11 cellular contexts compared by ENCODE assay signal in genomic region chr5:132488590-132488989, GRCh38. TPM values are rescaled to one million over a fixed set of nuclear protein-coding genes. Genes with fewer than 3 reads are reported as not detected.
A peak's percentile ranks its signal among the peaks of the same experiment; 100 is the strongest.
DNase-seq lines count a peak whose midpoint lies in the region; ATAC-seq, FAIRE-seq and TF ChIP-seq lines count a peak whose summit lies in the region.
"Had no signal": no experiment of that assay in that cellular context is flagged by ENCODE, and none has a peak within 500 bp of the region (broad histone marks: within the 10 kb centered on the region; RNA-seq: fewer than 3 reads in every experiment).

No MANE protein-coding gene starts in this region.

- POLR2A ChIA-PET in CD8-positive, alpha-beta T cell (lab: Charles Lee), result interaction anchor here (0.6 to 10.0 kb wide), 10 partner anchors 12 to 81 kb away, joined by 3 to 391 read pairs (median 48); no protein-coding TSS in a partner anchor

- no peaks in the 10 kb centered on the region for H3K27me3 ChIP-seq in CD8-positive, alpha-beta T cell (ENCODE audit: insufficient read depth, low read length)
- H3K27me3 ChIP-seq in dorsolateral prefrontal cortex, result no peaks in the 10 kb centered on the region
- H3K27me3 ChIP-seq in pancreas, result no peaks in the 10 kb centered on the region
- H3K27me3 ChIP-seq: foreskin keratinocyte had no signal

- no peaks in the 10 kb centered on the region for H3K9me3 Mint-ChIP-seq in CD8-positive, alpha-beta T cell

- intact Hi-C loops in CD8-positive, alpha-beta T cell (cut with DNase I, micrococcal nuclease), result no loop called here
- intact Hi-C loops in dorsolateral prefrontal cortex (cut with DNase I) (no loop called here), pancreas (cut with DNase I) (loop anchor here in 1 of 3 donors (5.0 kb wide), 1 partner anchor 66 kb away; no protein-coding TSS in a partner anchor)

- H3K36me3 Mint-ChIP-seq in CD8-positive, alpha-beta T cell, result peaks cover 67% of the 10 kb centered on the region

- H3K9me3 ChIP-seq in CD8-positive, alpha-beta T cell (ENCODE audit: low read length), result no peaks in the 10 kb centered on the region
- H3K9me3 ChIP-seq in pancreas, result no peaks in the 10 kb centered on the region

- peak overlapping the region; percentile 90 for H3K4me3 ChIP-seq in CD8-positive, alpha-beta T cell (ENCODE audit: low read depth, low read length)
- H3K4me3 ChIP-seq in dorsolateral prefrontal cortex, result peak overlapping the region in 34 of 59 donors; percentile 19 to 90 (median 83)
- H3K4me3 ChIP-seq in pancreas, result peak overlapping the region in 3 of 4 donors; percentile 58 to 89 (median 64)

- peaks cover 74% of the 10 kb centered on the region for H3K4me1 ChIP-seq in CD8-positive, alpha-beta T cell (ENCODE audit: insufficient read depth, low read length)
- peaks cover 0 to 26% (median 24%) of the 10 kb centered on the region in 3 donors for H3K4me1 ChIP-seq in pancreas

- peak in 1 of 7 experiments; percentile 1 for DNase-seq in CD8-positive, alpha-beta T cell
- peak; percentile 18 for DNase-seq in NCI-H69 (lab: John Stamatoyannopoulos, UW)
- DNase-seq in dorsolateral prefrontal cortex, result no peak
- DNase-seq in pancreas, result no peak
- no peak for DNase-seq in substantia nigra (lab: John Stamatoyannopoulos, UW)
- DNase-seq: foreskin keratinocyte; NCI-H2081 treated with DMSO at 0.1 percent for 48 hours; stimulated activated CD4-positive, alpha-beta T cell treated with anti-CD3 and anti-CD28 coated beads, Interleukin-12 subunit alpha, Interleukin-12 subunit beta, amount 100 ng/mL, for 4 hours had no signal

- TF ChIP-seq CTCF in CD8-positive, alpha-beta T cell (IDR thresholded peaks at IDR 0.05), result no peak
- TF ChIP-seq CTCF in dorsolateral prefrontal cortex (IDR thresholded peaks at IDR 0.05 in 54 of 56, conservative IDR thresholded peaks at IDR 0.05 in 2 of 56; ENCODE audit: low read depth in 1 of 56, partially characterized antibody in 56 of 56), result no peak
- TF ChIP-seq CTCF in pancreas (IDR thresholded peaks at IDR 0.05), result no peak

- CTCF ChIA-PET in CD8-positive, alpha-beta T cell (lab: Charles Lee), result interaction anchor here (0.6 to 8.0 kb wide), 13 partner anchors 10 to 101 kb away, joined by 4 to 73 read pairs (median 33); no protein-coding TSS in a partner anchor

- H3K27me3 Mint-ChIP-seq in CD8-positive, alpha-beta T cell (ENCODE audit: low read depth), result no peaks in the 10 kb centered on the region

- peak overlapping the region; percentile 96 for H3K4me3 Mint-ChIP-seq in CD8-positive, alpha-beta T cell

- 32 to 36% methylated on average over 2 of the region's 2 CpGs for WGBS in pancreas, 2 donors

- H3K4me1 Mint-ChIP-seq in CD8-positive, alpha-beta T cell (ENCODE audit: low read depth), result peaks cover 77% of the 10 kb centered on the region

- H3K36me3 ChIP-seq in CD8-positive, alpha-beta T cell (ENCODE audit: insufficient read depth, low read length), result peaks cover 61% of the 10 kb centered on the region
- peaks cover 0 to 31% (median 24%) of the 10 kb centered on the region in 3 donors for H3K36me3 ChIP-seq in pancreas

- H3K27ac Mint-ChIP-seq in CD8-positive, alpha-beta T cell, result peak overlapping the region; percentile 94

- FAIRE-seq in pancreas (lab: Jason Lieb, UNC), result no peak

- peak overlapping the region; percentile 95 for H3K27ac ChIP-seq in CD8-positive, alpha-beta T cell (ENCODE audit: low read depth, low read length)
- peak overlapping the region in 8 of 59 donors; percentile 1 to 96 (median 62) for H3K27ac ChIP-seq in dorsolateral prefrontal cortex
- H3K27ac ChIP-seq in pancreas, result no peak overlapping the region
- no peak overlapping the region for H3K27ac ChIP-seq in substantia nigra (ENCODE audit: low read depth, low read length, poor library complexity, severe bottlenecking)
- H3K27ac ChIP-seq: foreskin keratinocyte had no signal

- ATAC-seq in CD8-positive, alpha-beta T cell, result no peak
- ATAC-seq in pancreas (no peak), HG02870 (IDR thresholded peaks at IDR 0.05; ENCODE audit: unreplicated experiment) (no peak), GM19395 (IDR thresholded peaks at IDR 0.05; ENCODE audit: unreplicated experiment) (no peak), GM19328 (IDR thresholded peaks at IDR 0.05; ENCODE audit: unreplicated experiment) (no peak)
- ATAC-seq: foreskin keratinocyte had no signal

RNA-seq across cellular contexts. Expression of gene IRF1, which starts 2.0 kb away (rescaled TPM):
- 1,000 to 10,000 TPM; 1,214 to 1,250 TPM for total RNA-seq in CD8-positive, alpha-beta T cell
- 10 to 100 TPM in 39 of 120 experiments, 1 to 10 TPM in 81; 2.5 to 38.3 (median 8.3) TPM for total RNA-seq in dorsolateral prefrontal cortex
- 10 to 100 TPM in 4 of 6 donors, 1 to 10 TPM in 2; 7.0 to 28.0 (median 11.1) TPM for total RNA-seq in pancreas
- 10 to 100 TPM in 1 of 2 donors, 1 to 10 TPM in 1; 8.5 to 30.8 TPM for polyA plus RNA-seq in pancreas

RNA-seq across cellular contexts. Expression of gene IL5, which starts 54.7 kb away (rescaled TPM):
- total RNA-seq in CD8-positive, alpha-beta T cell, result not detected
- not detected for total RNA-seq in dorsolateral prefrontal cortex
- total RNA-seq in pancreas, result not detected
- polyA plus RNA-seq in pancreas, result not detected
- total RNA-seq: foreskin keratinocyte had no signal
- polyA plus RNA-seq: foreskin keratinocyte had no signal

Comparison
In these comparisons a context has a peak if more than half of its experiments do, and no peak if none do; other contexts are left out.
1. RNA of gene IRF1, which starts 2.0 kb away (total RNA-seq): 1,214 to 1,250 TPM in CD8-positive, alpha-beta T cell; 7.0 to 28.0 TPM in pancreas and 2.5 to 38.3 TPM in dorsolateral prefrontal cortex; every median in the first group is over 10 times any median in the second.
2. Peak in every context shown above with its lines, with median percentiles within 50 percentile points of each other: H3K4me3 ChIP-seq.